Comparison of ENCODE assay signal across 39 cellular contexts in genomic region chr13:51019026-51019425, GRCh38.
"Had no signal": no experiment of that assay in that cellular context is flagged by ENCODE, and none has a peak within 500 bp of the region (broad histone marks: within the 10 kb centered on the region; RNA-seq: fewer than 3 reads in every experiment).

No MANE protein-coding gene starts in this region.

- H3K27me3 Mint-ChIP-seq: activated naive CD8-positive, alpha-beta T cell treated with anti-CD3 and anti-CD28 coated beads for 36 hours; activated naive CD8-positive, alpha-beta T cell treated with anti-CD3 and anti-CD28 coated beads, Interleukin-2, amount 50 U/mL, for 24 hours had no signal

- H3K9me3 ChIP-seq: adrenal gland, ascending aorta, body of pancreas had no signal

- H3K4me1 ChIP-seq: adrenal gland, ascending aorta, body of pancreas, breast epithelium had no signal

- H3K36me3 ChIP-seq: adrenal gland, ascending aorta, brain microvascular endothelial cell, breast epithelium, cardiac muscle cell had no signal

- H3K4me1 Mint-ChIP-seq: activated naive CD4-positive, alpha-beta T cell treated with anti-CD3 and anti-CD28 coated beads, Interleukin-2, amount 10 ng/mL, durations not matched to agents 7 days and 5 days; activated naive CD4-positive, alpha-beta T cell treated with anti-CD3 and anti-CD28 coated beads, Interleukin-2, amount 50 U/mL, for 24 hours; activated naive CD8-positive, alpha-beta T cell treated with anti-CD3 and anti-CD28 coated beads for 36 hours; activated naive CD8-positive, alpha-beta T cell treated with anti-CD3 and anti-CD28 coated beads, Interleukin-2, amount 10 ng/mL, durations not matched to agents 7 days and 5 days; activated naive CD8-positive, alpha-beta T cell treated with anti-CD3 and anti-CD28 coated beads, Interleukin-2, amount 50 U/mL, for 24 hours; activated T-helper 17 cell treated with anti-CD3 and anti-CD28 coated beads, Interleukin-2, amount 50 U/mL, for 72 hours; central memory CD8-positive, alpha-beta T cell had no signal

- H3K27ac ChIP-seq: adrenal gland, ascending aorta, body of pancreas, brain microvascular endothelial cell, breast epithelium, cardiac muscle cell had no signal

- H3K9me3 Mint-ChIP-seq: activated naive CD4-positive, alpha-beta T cell treated with anti-CD3 and anti-CD28 coated beads for 36 hours; activated naive CD4-positive, alpha-beta T cell treated with anti-CD3 and anti-CD28 coated beads, Interleukin-2, amount 10 ng/mL, durations not matched to agents 7 days and 5 days; activated T-helper 1 cell treated with anti-CD3 and anti-CD28 coated beads, Interleukin-12 subunit alpha, Interleukin-12 subunit beta, Interleukin-2, Interleukin-4 antibody, amounts not matched to agents 30 ng/mL and 10 ng/mL and 1 ng/mL, durations not matched to agents 14 hours and 24 hours and 36 hours; activated T-helper 2 cell treated with anti-CD3 and anti-CD28 coated beads, Interferon-gamma antibody, Interleukin-2, Interleukin-4, amounts not matched to agents 10 μg/mL and 5 μg/mL and 100 μg/mL, durations not matched to agents 14 hours and 24 hours and 36 hours; central memory CD8-positive, alpha-beta T cell had no signal

- ATAC-seq: activated naive CD4-positive, alpha-beta T cell treated with anti-CD3 and anti-CD28 coated beads, Interleukin-2, amount 50 U/mL, for 72 hours; activated naive CD8-positive, alpha-beta T cell treated with anti-CD3 and anti-CD28 coated beads, Interleukin-2, amount 50 U/mL, for 24 hours; activated T-cell treated with anti-CD3 and anti-CD28 coated beads, Interleukin-2, amount 50 U/mL, for 4 hours; activated T-cell treated with anti-CD3 and anti-CD28 coated beads, Interleukin-2, amount 50 U/mL, for 72 hours; activated T-helper 17 cell treated with anti-CD3 and anti-CD28 coated beads, Interleukin-2, amount 50 U/mL, for 72 hours; body of pancreas had no signal

- H3K36me3 Mint-ChIP-seq: activated naive CD4-positive, alpha-beta T cell treated with anti-CD3 and anti-CD28 coated beads, Interleukin-2, amount 10 ng/mL, durations not matched to agents 7 days and 5 days; activated naive CD4-positive, alpha-beta T cell treated with anti-CD3 and anti-CD28 coated beads, Interleukin-2, amount 50 U/mL, for 24 hours; activated naive CD8-positive, alpha-beta T cell treated with anti-CD3 and anti-CD28 coated beads for 36 hours; activated naive CD8-positive, alpha-beta T cell treated with anti-CD3 and anti-CD28 coated beads, Interleukin-2, amount 10 ng/mL, durations not matched to agents 7 days and 5 days had no signal

- H3K27me3 ChIP-seq: adrenal gland, ascending aorta, body of pancreas, brain microvascular endothelial cell, breast epithelium, cardiac muscle cell had no signal

- H3K4me3 ChIP-seq: adrenal gland, ascending aorta, body of pancreas, breast epithelium, cardiac muscle cell had no signal

- H3K27ac Mint-ChIP-seq: activated naive CD4-positive, alpha-beta T cell treated with anti-CD3 and anti-CD28 coated beads for 36 hours; activated naive CD4-positive, alpha-beta T cell treated with anti-CD3 and anti-CD28 coated beads, Interleukin-2, amount 10 ng/mL, durations not matched to agents 7 days and 5 days; activated naive CD4-positive, alpha-beta T cell treated with anti-CD3 and anti-CD28 coated beads, Interleukin-2, amount 50 U/mL, for 24 hours; activated naive CD4-positive, alpha-beta T cell treated with anti-CD3 and anti-CD28 coated beads, Interleukin-2, amount 50 U/mL, for 72 hours; activated naive CD8-positive, alpha-beta T cell; activated naive CD8-positive, alpha-beta T cell treated with anti-CD3 and anti-CD28 coated beads for 36 hours; activated naive CD8-positive, alpha-beta T cell treated with anti-CD3 and anti-CD28 coated beads, Interleukin-2, amount 10 ng/mL, durations not matched to agents 7 days and 5 days; activated naive CD8-positive, alpha-beta T cell treated with anti-CD3 and anti-CD28 coated beads, Interleukin-2, amount 50 U/mL, for 24 hours; activated T-cell treated with anti-CD3 and anti-CD28 coated beads, Interleukin-2, amount 50 U/mL, for 24 hours; activated T-cell treated with anti-CD3 and anti-CD28 coated beads, Interleukin-2, amount 50 U/mL, for 72 hours; activated T-helper 1 cell treated with anti-CD3 and anti-CD28 coated beads, Interleukin-12 subunit alpha, Interleukin-12 subunit beta, Interleukin-2, Interleukin-4 antibody, amounts not matched to agents 30 ng/mL and 10 ng/mL and 1 ng/mL, durations not matched to agents 14 hours and 24 hours and 36 hours; activated T-helper 17 cell treated with anti-CD3 and anti-CD28 coated beads, Interleukin-2, amount 50 U/mL, for 72 hours; activated T-helper 2 cell treated with anti-CD3 and anti-CD28 coated beads, Interferon-gamma antibody, Interleukin-2, Interleukin-4, amounts not matched to agents 10 μg/mL and 5 μg/mL and 100 μg/mL, durations not matched to agents 14 hours and 24 hours and 36 hours had no signal

- H3K4me3 Mint-ChIP-seq: activated naive CD4-positive, alpha-beta T cell treated with anti-CD3 and anti-CD28 coated beads for 36 hours; activated naive CD4-positive, alpha-beta T cell treated with anti-CD3 and anti-CD28 coated beads, Interleukin-2, amount 10 ng/mL, durations not matched to agents 7 days and 5 days; activated naive CD4-positive, alpha-beta T cell treated with anti-CD3 and anti-CD28 coated beads, Interleukin-2, amount 50 U/mL, for 24 hours; activated naive CD8-positive, alpha-beta T cell; activated naive CD8-positive, alpha-beta T cell treated with anti-CD3 and anti-CD28 coated beads for 36 hours; activated naive CD8-positive, alpha-beta T cell treated with anti-CD3 and anti-CD28 coated beads, Interleukin-2, amount 10 ng/mL, durations not matched to agents 7 days and 5 days; activated naive CD8-positive, alpha-beta T cell treated with anti-CD3 and anti-CD28 coated beads, Interleukin-2, amount 50 U/mL, for 24 hours; activated T-cell treated with anti-CD3 and anti-CD28 coated beads, Interleukin-2, amount 50 U/mL, for 24 hours; activated T-cell treated with anti-CD3 and anti-CD28 coated beads, Interleukin-2, amount 50 U/mL, for 4 hours; activated T-cell treated with anti-CD3 and anti-CD28 coated beads, Interleukin-2, amount 50 U/mL, for 72 hours; activated T-helper 1 cell treated with anti-CD3 and anti-CD28 coated beads, Interleukin-12 subunit alpha, Interleukin-12 subunit beta, Interleukin-2, Interleukin-4 antibody, amounts not matched to agents 30 ng/mL and 10 ng/mL and 1 ng/mL, durations not matched to agents 14 hours and 24 hours and 36 hours; activated T-helper 17 cell treated with anti-CD3 and anti-CD28 coated beads, Interleukin-2, amount 50 U/mL, for 72 hours; brain; central memory CD8-positive, alpha-beta T cell had no signal

- DNase-seq: activated effector memory CD4-positive, alpha-beta T cell treated with anti-CD3 and anti-CD28 coated beads, Interleukin-2, amount 50 U/mL, for 16 hours; activated effector memory CD4-positive, alpha-beta T cell treated with Interleukin-2 at 50 U/mL for 16 hours; activated gamma-delta T cell; activated gamma-delta T cell treated with Interleukin-2 at 50 U/mL for 16 hours; activated naive CD4-positive, alpha-beta T cell; activated naive CD4-positive, alpha-beta T cell treated with anti-CD3 and anti-CD28 coated beads for 36 hours; activated naive CD4-positive, alpha-beta T cell treated with anti-CD3 and anti-CD28 coated beads, Interleukin-2, amount 10 ng/mL, durations not matched to agents 7 days and 5 days; activated naive CD4-positive, alpha-beta T cell treated with anti-CD3 and anti-CD28 coated beads, Interleukin-2, amount 50 U/mL, for 16 hours; activated naive CD4-positive, alpha-beta T cell treated with Interleukin-2 at 50 U/mL for 16 hours; activated naive CD8-positive, alpha-beta T cell treated with anti-CD3 and anti-CD28 coated beads for 36 hours; activated naive CD8-positive, alpha-beta T cell treated with anti-CD3 and anti-CD28 coated beads, Interleukin-2, amount 10 ng/mL, durations not matched to agents 7 days and 5 days; activated naive CD8-positive, alpha-beta T cell treated with anti-CD3 and anti-CD28 coated beads, Interleukin-2, amount 50 U/mL, for 24 hours; activated T-cell treated with anti-CD3 and anti-CD28 coated beads for 4 hours; activated T-cell treated with anti-CD3 and anti-CD28 coated beads, Interleukin-2, amount 50 U/mL, for 1 hour; activated T-cell treated with anti-CD3 and anti-CD28 coated beads, Interleukin-2, amount 50 U/mL, for 24 hours; activated T-cell treated with anti-CD3 and anti-CD28 coated beads, Interleukin-2, amount 50 U/mL, for 4 hours; activated T-cell treated with anti-CD3 and anti-CD28 coated beads, Interleukin-2, amount 50 U/mL, for 48 hours; activated T-cell treated with anti-CD3 and anti-CD28 coated beads, Interleukin-2, amount 50 U/mL, for 72 hours; adrenal gland; amniotic stem cell; amygdala; anterior cingulate cortex; aorta; body of pancreas; brain microvascular endothelial cell; caudate nucleus; central memory CD4-positive, alpha-beta T cell; cerebellar nuclear complex had no signal
